Comparison of ENCODE assay signal across 10 cellular contexts in the genomic region with DNA sequence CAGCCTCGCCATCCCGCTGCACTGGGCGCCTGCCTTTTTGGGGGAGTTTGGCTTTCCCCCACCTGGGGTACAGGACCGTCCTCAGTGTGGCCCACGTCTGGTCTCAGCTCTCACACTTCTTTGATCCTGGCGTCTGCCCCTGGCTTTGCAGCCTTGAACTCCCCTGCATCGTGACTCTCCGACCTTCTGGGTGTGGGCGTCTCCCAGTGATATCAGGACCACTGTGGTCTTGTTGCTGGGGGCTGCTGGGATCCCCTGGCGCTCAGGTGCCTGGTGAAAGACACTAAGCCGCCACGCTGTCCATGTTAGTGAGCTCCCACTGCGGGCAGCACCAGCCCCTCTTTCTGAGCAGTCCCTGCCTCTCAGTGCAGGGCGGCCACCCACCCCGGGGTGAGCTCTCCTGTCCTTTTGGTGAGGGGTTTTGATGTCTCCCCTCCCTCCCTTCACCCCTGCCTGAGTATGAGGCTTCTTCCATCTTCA. TPM values are rescaled to one million over a fixed set of nuclear protein-coding genes. Genes with fewer than 3 reads are reported as not detected.
A peak's percentile ranks its signal among the peaks of the same experiment; 100 is the strongest.
DNase-seq lines count a peak whose midpoint lies in the region; ATAC-seq, FAIRE-seq and TF ChIP-seq lines count a peak whose summit lies in the region.
"Had no signal": no experiment of that assay in that cellular context is flagged by ENCODE, and none has a peak within 500 bp of the region (broad histone marks: within the 10 kb centered on the region; RNA-seq: fewer than 3 reads in every experiment).

No MANE protein-coding gene starts in this region.

- H3K27ac ChIP-seq in left ventricle myocardium inferior (replicated peaks) (peak overlapping the region; percentile 97), body of pancreas (peak overlapping the region in 2 of 4 donors; percentile 93 to 94), upper lobe of right lung (peak overlapping the region; percentile 98)

- no peaks in the 10 kb centered on the region for H3K9me3 Mint-ChIP-seq in mesothelial cell of epicardium

- H3K9me3 ChIP-seq in left ventricle myocardium inferior (replicated peaks), result no peaks in the 10 kb centered on the region
- H3K9me3 ChIP-seq in body of pancreas, result no peaks in the 10 kb centered on the region
- H3K9me3 ChIP-seq in upper lobe of right lung, result no peaks in the 10 kb centered on the region

- WGBS in body of pancreas, 2 donors, result 35 to 36% methylated on average over 7 to 15 of the region's 15 CpGs

- H3K4me1 Mint-ChIP-seq in mesothelial cell of epicardium, result peaks cover 23% of the 10 kb centered on the region

- FAIRE-seq in GM19239 (lab: Jason Lieb, UNC), result no peak
- FAIRE-seq: G401.6 had no signal

- H3K4me1 ChIP-seq in left ventricle myocardium inferior, result peaks cover 57% of the 10 kb centered on the region
- H3K4me1 ChIP-seq in body of pancreas, result peaks cover 55% of the 10 kb centered on the region
- H3K4me1 ChIP-seq in upper lobe of right lung, result peaks cover 37% of the 10 kb centered on the region

- H3K27me3 ChIP-seq in left ventricle myocardium inferior (ENCODE audit: low read depth) (no peaks in the 10 kb centered on the region), body of pancreas (no peaks in the 10 kb centered on the region), upper lobe of right lung (no peaks in the 10 kb centered on the region)

- TF ChIP-seq CTCF in left ventricle myocardium inferior (IDR thresholded peaks at IDR 0.05; ENCODE audit: borderline replicate concordance) (no peak), body of pancreas (IDR thresholded peaks at IDR 0.05) (no peak), mesothelial cell of epicardium (IDR thresholded peaks at IDR 0.05; ENCODE audit: unreplicated experiment) (no peak), upper lobe of right lung (IDR thresholded peaks at IDR 0.05) (no peak)

- DNase-seq in left ventricle myocardium inferior, result no peak
- DNase-seq in left cardiac atrium, result no peak
- no peak for DNase-seq in body of pancreas
- DNase-seq in mesothelial cell of epicardium (ENCODE audit: low spot score in 2 of 2, unreplicated experiment in 2 of 2), result no peak
- no peak for DNase-seq in upper lobe of right lung
- DNase-seq in GM19239 (ENCODE audit: insufficient read length, low spot score), result no peak
- DNase-seq in cerebellar nuclear complex (lab: John Stamatoyannopoulos, UW), result no peak
- no peak for DNase-seq in NCI-H2081 (lab: John Stamatoyannopoulos, UW)
- DNase-seq: T-helper 9 cell had no signal

- H3K4me3 ChIP-seq in left ventricle myocardium inferior (peak overlapping the region; percentile 99), body of pancreas (peak overlapping the region; percentile 95 to 99), upper lobe of right lung (peak overlapping the region; percentile 96)

- no peak for ATAC-seq in left cardiac atrium
- no peak for ATAC-seq in body of pancreas
- ATAC-seq in upper lobe of right lung, result no peak

- H3K36me3 Mint-ChIP-seq in mesothelial cell of epicardium, result peaks cover 10% of the 10 kb centered on the region

- peaks cover 8% of the 10 kb centered on the region for H3K27me3 Mint-ChIP-seq in mesothelial cell of epicardium (ENCODE audit: low read depth)

- TF ChIP-seq POLR2A in body of pancreas (IDR thresholded peaks at IDR 0.05), result no peak

- intact Hi-C loops in left ventricle myocardium inferior (cut with micrococcal nuclease), result no loop called here
- intact Hi-C loops in left cardiac atrium (cut with DNase I), result no loop called here
- intact Hi-C loops in body of pancreas (cut with DNase I), result no loop called here
- intact Hi-C loops in upper lobe of right lung (cut with DNase I), result no loop called here

- H3K36me3 ChIP-seq in left ventricle myocardium inferior, result peaks cover 15% of the 10 kb centered on the region
- peaks cover 6 to 11% of the 10 kb centered on the region in 2 donors for H3K36me3 ChIP-seq in body of pancreas (replicated peaks in 1 of 2; ENCODE audit: insufficient read depth in 1 of 2, low read depth in 2 of 2)
- H3K36me3 ChIP-seq in upper lobe of right lung, result peaks cover 22% of the 10 kb centered on the region

- H3K4me3 Mint-ChIP-seq in mesothelial cell of epicardium, result peak overlapping the region; percentile 90

- H3K27ac Mint-ChIP-seq in mesothelial cell of epicardium, result peak overlapping the region; percentile 94

RNA-seq across cellular contexts. Expression of a gene that starts 1.3 kb away (rescaled TPM):
- 19.5 TPM for total RNA-seq in left ventricle myocardium inferior
- 10 to 100 TPM; 18.9 to 21.4 TPM for total RNA-seq in left cardiac atrium
- total RNA-seq in body of pancreas, result 10 to 100 TPM; 22.4 to 51.4 TPM
- total RNA-seq in mesothelial cell of epicardium, result 63.3 to 70.6 TPM (median 67.6 TPM) in 3 replicates
- 39.4 TPM for total RNA-seq in upper lobe of right lung

RNA-seq across cellular contexts. Expression of a gene that starts 20.7 kb away (rescaled TPM):
- total RNA-seq in left ventricle myocardium inferior (7.3 TPM), left cardiac atrium (1 to 10 TPM; 7.0 to 7.2 TPM), body of pancreas (1 to 10 TPM; 4.0 to 9.6 TPM), mesothelial cell of epicardium (5.7 to 6.4 TPM (median 5.8 TPM) in 3 replicates), upper lobe of right lung (9.2 TPM)

RNA-seq across cellular contexts. Expression of a gene that starts 23.3 kb away (rescaled TPM):
- total RNA-seq in left ventricle myocardium inferior (39.5 TPM), left cardiac atrium (10 to 100 TPM; 39.3 to 43.2 TPM), body of pancreas (10 to 100 TPM; 17.8 to 24.1 TPM), mesothelial cell of epicardium (80.6 to 84.0 TPM (median 82.1 TPM) in 3 replicates), upper lobe of right lung (44.9 TPM)

RNA-seq across cellular contexts. Expression of a gene that starts 23.4 kb away (rescaled TPM):
- 14.5 TPM for total RNA-seq in left ventricle myocardium inferior
- total RNA-seq in left cardiac atrium, result 10 to 100 TPM; 14.0 to 16.8 TPM
- 10 to 100 TPM in 1 of 2 donors, 1 to 10 TPM in 1; 6.5 to 11.9 TPM for total RNA-seq in body of pancreas
- 19.2 to 20.7 TPM (median 20.1 TPM) in 3 replicates for total RNA-seq in mesothelial cell of epicardium
- 19.5 TPM for total RNA-seq in upper lobe of right lung

RNA-seq across cellular contexts. Expression of a gene that starts 34.1 kb away (rescaled TPM):
- total RNA-seq in left ventricle myocardium inferior (2.2 TPM), left cardiac atrium (1 to 10 TPM in 1 of 2 donors, under 1 TPM in 1; 0.38 to 1.1 TPM), body of pancreas (100 to 1,000 TPM in 1 of 2 donors, 10 to 100 TPM in 1; 57.3 to 126 TPM), mesothelial cell of epicardium (57.6 to 69.5 TPM (median 63.5 TPM) in 3 replicates), upper lobe of right lung (48.3 TPM)
